31 cellular contexts compared by ENCODE assay signal in genomic region chr9:34069831-34070230, GRCh38.
"Had no signal": no experiment of that assay in that cellular context is flagged by ENCODE, and none has a peak within 500 bp of the region (broad histone marks: within the 10 kb centered on the region; RNA-seq: fewer than 3 reads in every experiment).

No MANE protein-coding gene starts in this region.

- H3K27ac ChIP-seq: cardiac muscle cell, SJSA1 had no signal

- H3K9me3 ChIP-seq: ascending aorta, body of pancreas, SJSA1 had no signal

- H3K36me3 ChIP-seq: ascending aorta, cardiac muscle cell, SJSA1 had no signal

- ATAC-seq: activated naive CD4-positive, alpha-beta T cell treated with anti-CD3 and anti-CD28 coated beads, Interleukin-2, amount 50 U/mL, for 72 hours; activated naive CD8-positive, alpha-beta T cell treated with anti-CD3 and anti-CD28 coated beads, Interleukin-2, amount 50 U/mL, for 24 hours; activated T-cell treated with anti-CD3 and anti-CD28 coated beads, Interleukin-2, amount 50 U/mL, for 4 hours; body of pancreas; Panc1; SK-N-SH treated with all-trans-retinoic acid at 6 μM for 48 hours had no signal

- H3K27me3 ChIP-seq: ascending aorta, body of pancreas, cardiac muscle cell, SJSA1 had no signal

- H3K4me3 ChIP-seq: ascending aorta, body of pancreas, cardiac muscle cell, SJSA1 had no signal

- DNase-seq: activated B cell treated with CpG ODN at 0.5 μM for 24 hours; activated CD4-positive, alpha-beta T cell treated with anti-CD3 and anti-CD28 coated beads for 1 hour; activated CD4-positive, alpha-beta T cell treated with anti-CD3 and anti-CD28 coated beads, Interleukin-2, amount 10 ng/mL, durations not matched to agents 24 days and 14 days; activated CD4-positive, alpha-beta T cell treated with anti-CD3 and anti-CD28 coated beads, Interleukin-2, amount 50 U/mL, for 48 hours; activated CD8-positive, alpha-beta memory T cell treated with anti-CD3 and anti-CD28 coated beads for 24 hours; activated effector memory CD4-positive, alpha-beta T cell treated with anti-CD3 and anti-CD28 coated beads, Interleukin-2, amount 50 U/mL, for 16 hours; activated naive CD4-positive, alpha-beta T cell treated with Interleukin-2 at 50 U/mL for 16 hours; activated naive CD8-positive, alpha-beta T cell treated with anti-CD3 and anti-CD28 coated beads, Interleukin-2, amount 50 U/mL, for 24 hours; activated T-cell treated with anti-CD3 and anti-CD28 coated beads, Interleukin-2, amount 50 U/mL, for 4 hours; amniotic stem cell; Kasumi-1; KBM-7; NCI-H1092; NCI-H1417; NCI-H1694; NCI-H2029; NCI-H2107; NCI-H2171 treated with DMSO at 0.1 percent for 48 hours; NCI-H226; NCI-H526; NCI-H774; RPMI8226; SHP77; SW 1271 had no signal
